ENCODE assay signal across 13 cellular contexts in the genomic region with DNA sequence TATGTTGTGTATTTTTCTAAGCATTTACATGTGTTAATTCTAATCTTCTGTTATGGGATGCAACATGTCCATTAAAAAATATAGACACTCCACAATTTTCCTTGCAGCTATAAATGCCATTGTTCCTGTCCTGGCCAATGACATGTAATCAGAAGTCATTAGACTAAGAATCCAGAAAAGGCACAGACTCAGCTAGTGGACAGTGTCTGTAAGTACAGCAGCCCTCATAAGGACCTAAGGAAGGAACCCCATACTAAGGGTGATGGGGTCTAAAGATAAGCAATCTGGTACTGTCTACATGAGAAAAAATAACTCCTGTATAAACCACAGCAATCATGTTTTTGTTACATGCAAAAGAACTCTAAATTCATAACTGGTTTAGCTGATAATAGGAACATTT.
DNase-seq lines count a peak whose midpoint lies in the region; ATAC-seq, FAIRE-seq and TF ChIP-seq lines count a peak whose summit lies in the region.
"Had no signal": no experiment of that assay in that cellular context is flagged by ENCODE, and none has a peak within 500 bp of the region (broad histone marks: within the 10 kb centered on the region; RNA-seq: fewer than 3 reads in every experiment).

No MANE protein-coding gene starts in this region.

- FAIRE-seq in pancreas (lab: Jason Lieb, UNC), result no peak

- DNase-seq in dermis blood vessel endothelial cell (peak; percentile 2), colonic mucosa (no peak), NCI-H446 (lab: John Stamatoyannopoulos, UW) (no peak), GM19238 (ENCODE audit: insufficient read length, low spot score) (no peak), pancreas (no peak)
- DNase-seq: activated B cell treated with CpG ODN at 0.5 μM for 24 hours; CD8-positive, alpha-beta memory T cell; heart right ventricle; NCI-H1417 treated with DMSO at 0.1 percent for 48 hours had no signal

- intact Hi-C loops in colonic mucosa (cut with DNase I) (no loop called here), pancreas (cut with DNase I) (no loop called here)

- H3K27me3 ChIP-seq in colonic mucosa, result no peaks in the 10 kb centered on the region
- no peaks in the 10 kb centered on the region for H3K27me3 ChIP-seq in pancreas
- H3K27me3 ChIP-seq: heart right ventricle had no signal

- peak; percentile 65 for ATAC-seq in GM21390 (IDR thresholded peaks at IDR 0.05; ENCODE audit: unreplicated experiment)
- ATAC-seq in HG03442 (IDR thresholded peaks at IDR 0.05; ENCODE audit: unreplicated experiment), result peak; percentile 77
- no peak for ATAC-seq in pancreas

- H3K27ac ChIP-seq in colonic mucosa (no peak overlapping the region), pancreas (no peak overlapping the region)
- H3K27ac ChIP-seq: coronary artery had no signal

- H3K4me1 ChIP-seq in colonic mucosa, result no peaks in the 10 kb centered on the region
- H3K4me1 ChIP-seq in pancreas, result no peaks in the 10 kb centered on the region

- H3K9ac ChIP-seq in colonic mucosa (ENCODE audit: low read depth in 2 of 2, low read length in 2 of 2), result no peak overlapping the region

- TF ChIP-seq CTCF in GM12872 (IDR thresholded peaks at IDR 0.05; ENCODE audit: insufficient read depth, low read depth, low read length), result peak; percentile 34; the same call in 1 of the 3 replicates
- no peak for TF ChIP-seq CTCF in colonic mucosa (IDR thresholded peaks at IDR 0.05)
- no peak for TF ChIP-seq CTCF in pancreas (IDR thresholded peaks at IDR 0.05)

- H3K4me3 ChIP-seq in colonic mucosa (no peak overlapping the region), pancreas (no peak overlapping the region)
- H3K4me3 ChIP-seq: coronary artery, heart right ventricle had no signal

- H3K36me3 ChIP-seq in colonic mucosa (no peaks in the 10 kb centered on the region), pancreas (no peaks in the 10 kb centered on the region)

- H3K9me3 ChIP-seq in colonic mucosa (no peaks in the 10 kb centered on the region), pancreas (no peaks in the 10 kb centered on the region)

Comparison
In these comparisons a context has a peak if more than half of its experiments do, and no peak if none do; other contexts are left out.
1. ATAC-seq: peak in GM21390 (single experiment) and HG03442 (single experiment); none in pancreas (0 of 4).